1 cellular context compared by ENCODE assay signal in the genomic region with DNA sequence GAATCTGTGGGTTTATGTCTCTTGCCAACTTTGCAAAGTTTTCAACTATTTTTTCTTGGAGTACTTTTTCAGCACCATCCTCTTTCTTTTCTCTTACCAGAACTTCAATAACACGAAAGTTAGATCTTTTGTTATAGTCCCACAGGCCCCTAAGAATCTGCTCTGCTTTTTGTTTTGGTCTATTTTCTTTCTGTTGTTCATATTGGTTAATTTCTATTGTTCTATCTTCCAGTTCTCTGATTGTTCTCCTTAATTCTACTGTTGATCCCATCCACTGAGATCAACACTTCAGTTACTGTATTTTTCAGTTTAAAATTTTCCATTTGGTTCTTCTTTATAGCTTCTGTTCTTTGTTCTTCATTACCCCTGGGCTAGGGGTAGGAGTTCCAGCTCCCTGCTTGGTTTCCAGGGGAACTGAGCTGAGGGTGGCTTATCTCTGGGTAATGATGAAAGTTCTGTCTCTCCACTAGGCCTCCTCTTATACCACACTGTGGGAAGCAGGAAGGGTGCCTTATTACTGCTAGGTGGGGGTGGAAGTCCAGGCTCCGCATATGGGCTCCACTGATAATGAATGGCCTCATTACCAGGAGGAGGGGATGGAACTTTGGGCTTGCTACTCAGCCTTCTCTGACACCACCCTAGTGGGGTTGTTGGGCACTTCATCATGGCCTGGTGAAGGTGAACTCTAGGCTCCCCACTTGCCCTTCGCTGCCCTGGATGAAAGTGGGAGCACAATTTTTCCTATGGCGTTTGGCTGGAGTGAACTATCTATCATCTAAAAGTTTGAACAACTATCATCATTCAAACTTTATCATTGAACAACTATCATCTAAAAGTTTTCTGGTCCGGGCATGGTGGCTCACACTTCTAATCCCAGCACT.
TF ChIP-seq lines count a peak whose summit lies in the region.

No MANE protein-coding gene starts in this region.

TF ChIP-seq in K562, 482 proteins besides CTCF, POLR2A, EP300 and RAD21 (continued from another document and continues in another):
- peak; percentile 79 for TF ChIP-seq ZNF707 (CRISPR knock-in tag; conservative IDR thresholded peaks at IDR 0.05)
- TF ChIP-seq, protein P1, sequence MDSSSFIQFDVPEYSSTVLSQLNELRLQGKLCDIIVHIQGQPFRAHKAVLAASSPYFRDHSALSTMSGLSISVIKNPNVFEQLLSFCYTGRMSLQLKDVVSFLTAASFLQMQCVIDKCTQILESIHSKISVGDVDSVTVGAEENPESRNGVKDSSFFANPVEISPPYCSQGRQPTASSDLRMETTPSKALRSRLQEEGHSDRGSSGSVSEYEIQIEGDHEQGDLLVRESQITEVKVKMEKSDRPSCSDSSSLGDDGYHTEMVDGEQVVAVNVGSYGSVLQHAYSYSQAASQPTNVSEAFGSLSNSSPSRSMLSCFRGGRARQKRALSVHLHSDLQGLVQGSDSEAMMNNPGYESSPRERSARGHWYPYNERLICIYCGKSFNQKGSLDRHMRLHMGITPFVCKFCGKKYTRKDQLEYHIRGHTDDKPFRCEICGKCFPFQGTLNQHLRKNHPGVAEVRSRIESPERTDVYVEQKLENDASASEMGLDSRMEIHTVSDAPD (CRISPR knock-in tag; IDR thresholded peaks at IDR 0.05): no peak
- TF ChIP-seq, protein P2, sequence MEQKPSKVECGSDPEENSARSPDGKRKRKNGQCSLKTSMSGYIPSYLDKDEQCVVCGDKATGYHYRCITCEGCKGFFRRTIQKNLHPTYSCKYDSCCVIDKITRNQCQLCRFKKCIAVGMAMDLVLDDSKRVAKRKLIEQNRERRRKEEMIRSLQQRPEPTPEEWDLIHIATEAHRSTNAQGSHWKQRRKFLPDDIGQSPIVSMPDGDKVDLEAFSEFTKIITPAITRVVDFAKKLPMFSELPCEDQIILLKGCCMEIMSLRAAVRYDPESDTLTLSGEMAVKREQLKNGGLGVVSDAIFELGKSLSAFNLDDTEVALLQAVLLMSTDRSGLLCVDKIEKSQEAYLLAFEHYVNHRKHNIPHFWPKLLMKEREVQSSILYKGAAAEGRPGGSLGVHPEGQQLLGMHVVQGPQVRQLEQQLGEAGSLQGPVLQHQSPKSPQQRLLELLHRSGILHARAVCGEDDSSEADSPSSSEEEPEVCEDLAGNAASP (IDR thresholded peaks at IDR 0.05): no peak
- TF ChIP-seq STAT5A (IDR thresholded peaks at IDR 0.05; ENCODE audit: borderline replicate concordance, low read length): peak; percentile 91
- no peak for TF ChIP-seq JUNB (CRISPR knock-in tag; conservative IDR thresholded peaks at IDR 0.05)
- peak; percentile 88 for TF ChIP-seq KLF6 (CRISPR knock-in tag; IDR thresholded peaks at IDR 0.05; ENCODE audit: borderline replicate concordance)
- TF ChIP-seq, protein P3, sequence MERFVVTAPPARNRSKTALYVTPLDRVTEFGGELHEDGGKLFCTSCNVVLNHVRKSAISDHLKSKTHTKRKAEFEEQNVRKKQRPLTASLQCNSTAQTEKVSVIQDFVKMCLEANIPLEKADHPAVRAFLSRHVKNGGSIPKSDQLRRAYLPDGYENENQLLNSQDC (CRISPR knock-in tag; IDR thresholded peaks at IDR 0.05): no peak
- peak; percentile 89 for TF ChIP-seq MYNN (IDR thresholded peaks at IDR 0.05)
- no peak for TF ChIP-seq MYNN (CRISPR knock-in tag; IDR thresholded peaks at IDR 0.05)
- TF ChIP-seq ZNF76 (CRISPR knock-in tag; IDR thresholded peaks at IDR 0.05; ENCODE audit: borderline replicate concordance): 0 out of 2 replicates have a peak, but pooled peaks have one; percentile 42
- TF ChIP-seq YY1 (IDR thresholded peaks at IDR 0.05; ENCODE audit: borderline replicate concordance in 1 of 3, control insufficient read depth in 1 of 3, extremely low read depth in 1 of 3, insufficient read depth in 3 of 3, insufficient read length in 1 of 3, insufficient replicate concordance in 2 of 3, low read depth in 1 of 3, low read length in 2 of 3): peak in 1 of 3 experiments; percentile 66
- peak; percentile 81 to 97 for TF ChIP-seq RCOR1 (IDR thresholded peaks at IDR 0.05; ENCODE audit: borderline replicate concordance in 1 of 2, low read depth in 2 of 2, low read length in 2 of 2)
- TF ChIP-seq ZNF121 (CRISPR knock-in tag; conservative IDR thresholded peaks at IDR 0.05): no peak
- TF ChIP-seq RAD51 (IDR thresholded peaks at IDR 0.05; ENCODE audit: borderline replicate concordance, low read depth): no peak; the same call in 1 of the 2 replicates
- no peak for TF ChIP-seq ZNF143 (CRISPR knock-in tag; IDR thresholded peaks at IDR 0.05)
- no peak for TF ChIP-seq IRF2 (CRISPR knock-in tag; IDR thresholded peaks at IDR 0.05)
- TF ChIP-seq NFIC (IDR thresholded peaks at IDR 0.05): peak; percentile 77
- TF ChIP-seq, protein P4, sequence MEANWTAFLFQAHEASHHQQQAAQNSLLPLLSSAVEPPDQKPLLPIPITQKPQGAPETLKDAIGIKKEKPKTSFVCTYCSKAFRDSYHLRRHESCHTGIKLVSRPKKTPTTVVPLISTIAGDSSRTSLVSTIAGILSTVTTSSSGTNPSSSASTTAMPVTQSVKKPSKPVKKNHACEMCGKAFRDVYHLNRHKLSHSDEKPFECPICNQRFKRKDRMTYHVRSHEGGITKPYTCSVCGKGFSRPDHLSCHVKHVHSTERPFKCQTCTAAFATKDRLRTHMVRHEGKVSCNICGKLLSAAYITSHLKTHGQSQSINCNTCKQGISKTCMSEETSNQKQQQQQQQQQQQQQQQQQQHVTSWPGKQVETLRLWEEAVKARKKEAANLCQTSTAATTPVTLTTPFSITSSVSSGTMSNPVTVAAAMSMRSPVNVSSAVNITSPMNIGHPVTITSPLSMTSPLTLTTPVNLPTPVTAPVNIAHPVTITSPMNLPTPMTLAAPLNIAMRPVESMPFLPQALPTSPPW (CRISPR knock-in tag; IDR thresholded peaks at IDR 0.05): peak; percentile 94
- no peak for TF ChIP-seq SREBF1 (IDR thresholded peaks at IDR 0.05; ENCODE audit: borderline replicate concordance, low read depth, low read length)
- TF ChIP-seq ZNF24 (IDR thresholded peaks at IDR 0.05): peak; percentile 77
- no peak for TF ChIP-seq POLR2G (IDR thresholded peaks at IDR 0.05; ENCODE audit: low read depth, low read length)
- TF ChIP-seq BCL6 (CRISPR knock-in tag; IDR thresholded peaks at IDR 0.05): peak; percentile 50; the same call in 1 of the 2 replicates
- TF ChIP-seq RFX7 (CRISPR knock-in tag; IDR thresholded peaks at IDR 0.05): no peak
- no peak; the same call in 1 of the 2 replicates for TF ChIP-seq RFX5 (IDR thresholded peaks at IDR 0.05; ENCODE audit: low read depth, low read length)
- TF ChIP-seq SRSF1 (IDR thresholded peaks at IDR 0.05; ENCODE audit: low read depth, low read length): no peak
- no peak for TF ChIP-seq ZNF778 (CRISPR knock-in tag; IDR thresholded peaks at IDR 0.05)
- TF ChIP-seq YBX1 (IDR thresholded peaks at IDR 0.05): no peak
- TF ChIP-seq, protein P5, sequence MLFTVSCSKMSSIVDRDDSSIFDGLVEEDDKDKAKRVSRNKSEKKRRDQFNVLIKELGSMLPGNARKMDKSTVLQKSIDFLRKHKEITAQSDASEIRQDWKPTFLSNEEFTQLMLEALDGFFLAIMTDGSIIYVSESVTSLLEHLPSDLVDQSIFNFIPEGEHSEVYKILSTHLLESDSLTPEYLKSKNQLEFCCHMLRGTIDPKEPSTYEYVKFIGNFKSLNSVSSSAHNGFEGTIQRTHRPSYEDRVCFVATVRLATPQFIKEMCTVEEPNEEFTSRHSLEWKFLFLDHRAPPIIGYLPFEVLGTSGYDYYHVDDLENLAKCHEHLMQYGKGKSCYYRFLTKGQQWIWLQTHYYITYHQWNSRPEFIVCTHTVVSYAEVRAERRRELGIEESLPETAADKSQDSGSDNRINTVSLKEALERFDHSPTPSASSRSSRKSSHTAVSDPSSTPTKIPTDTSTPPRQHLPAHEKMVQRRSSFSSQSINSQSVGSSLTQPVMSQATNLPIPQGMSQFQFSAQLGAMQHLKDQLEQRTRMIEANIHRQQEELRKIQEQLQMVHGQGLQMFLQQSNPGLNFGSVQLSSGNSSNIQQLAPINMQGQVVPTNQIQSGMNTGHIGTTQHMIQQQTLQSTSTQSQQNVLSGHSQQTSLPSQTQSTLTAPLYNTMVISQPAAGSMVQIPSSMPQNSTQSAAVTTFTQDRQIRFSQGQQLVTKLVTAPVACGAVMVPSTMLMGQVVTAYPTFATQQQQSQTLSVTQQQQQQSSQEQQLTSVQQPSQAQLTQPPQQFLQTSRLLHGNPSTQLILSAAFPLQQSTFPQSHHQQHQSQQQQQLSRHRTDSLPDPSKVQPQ (CRISPR knock-in tag; IDR thresholded peaks at IDR 0.05; ENCODE audit: borderline replicate concordance): 0 out of 2 replicates have a peak, but pooled peaks have one; percentile 7
- TF ChIP-seq KHSRP (IDR thresholded peaks at IDR 0.05): no peak; the same call in 1 of the 2 replicates
- no peak for TF ChIP-seq ZNF224 (CRISPR knock-in tag; IDR thresholded peaks at IDR 0.05)
- TF ChIP-seq ZNF445 (CRISPR knock-in tag; IDR thresholded peaks at IDR 0.05; ENCODE audit: low read depth): no peak
- no peak for TF ChIP-seq SIN3B (IDR thresholded peaks at IDR 0.05; ENCODE audit: low read depth)
- TF ChIP-seq FOXA1 (IDR thresholded peaks at IDR 0.05; ENCODE audit: borderline replicate concordance): no peak
- TF ChIP-seq CSDE1 (IDR thresholded peaks at IDR 0.05): peak in 1 of 2 experiments; percentile 57; a peak in 1 of 4 replicates
- TF ChIP-seq CBX5 (IDR thresholded peaks at IDR 0.05; ENCODE audit: borderline replicate concordance, low read depth): peak; percentile 62; the same call in 1 of the 2 replicates
- TF ChIP-seq ZNF12 (CRISPR knock-in tag; IDR thresholded peaks at IDR 0.05): no peak
- TF ChIP-seq ZKSCAN1 (IDR thresholded peaks at IDR 0.05; ENCODE audit: low read depth, low read length): peak; percentile 80; the same call in 1 of the 2 replicates
- no peak for TF ChIP-seq ZNF586 (CRISPR knock-in tag; conservative IDR thresholded peaks at IDR 0.05)
- no peak for TF ChIP-seq ZNF274 (IDR thresholded peaks at IDR 0.05; ENCODE audit: borderline replicate concordance, low read depth, low read length)
- no peak for TF ChIP-seq ZFP1 (CRISPR knock-in tag; IDR thresholded peaks at IDR 0.05)
- TF ChIP-seq, protein P6, sequence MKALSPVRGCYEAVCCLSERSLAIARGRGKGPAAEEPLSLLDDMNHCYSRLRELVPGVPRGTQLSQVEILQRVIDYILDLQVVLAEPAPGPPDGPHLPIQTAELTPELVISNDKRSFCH (CRISPR knock-in tag; IDR thresholded peaks at IDR 0.05): no peak
- TF ChIP-seq, protein P6 (tag; IDR thresholded peaks at IDR 0.05): peak; percentile 86; the same call in 1 of the 2 replicates
- peak; percentile 90 for TF ChIP-seq CEBPB (tag; IDR thresholded peaks at IDR 0.05)
- peak; percentile 39; the same call in 1 of the 2 replicates for TF ChIP-seq PTTG1 (tag; IDR thresholded peaks at IDR 0.05; ENCODE audit: low read depth)
- peak; percentile 95 for TF ChIP-seq XRCC5 (IDR thresholded peaks at IDR 0.05; ENCODE audit: low read depth, low read length)
- peak; percentile 58; the same call in 1 of the 2 replicates for TF ChIP-seq TOE1 (IDR thresholded peaks at IDR 0.05; ENCODE audit: borderline replicate concordance)
- TF ChIP-seq TOE1 (CRISPR knock-in tag; IDR thresholded peaks at IDR 0.05; ENCODE audit: borderline replicate concordance, low read depth): no peak
- TF ChIP-seq, protein P7, sequence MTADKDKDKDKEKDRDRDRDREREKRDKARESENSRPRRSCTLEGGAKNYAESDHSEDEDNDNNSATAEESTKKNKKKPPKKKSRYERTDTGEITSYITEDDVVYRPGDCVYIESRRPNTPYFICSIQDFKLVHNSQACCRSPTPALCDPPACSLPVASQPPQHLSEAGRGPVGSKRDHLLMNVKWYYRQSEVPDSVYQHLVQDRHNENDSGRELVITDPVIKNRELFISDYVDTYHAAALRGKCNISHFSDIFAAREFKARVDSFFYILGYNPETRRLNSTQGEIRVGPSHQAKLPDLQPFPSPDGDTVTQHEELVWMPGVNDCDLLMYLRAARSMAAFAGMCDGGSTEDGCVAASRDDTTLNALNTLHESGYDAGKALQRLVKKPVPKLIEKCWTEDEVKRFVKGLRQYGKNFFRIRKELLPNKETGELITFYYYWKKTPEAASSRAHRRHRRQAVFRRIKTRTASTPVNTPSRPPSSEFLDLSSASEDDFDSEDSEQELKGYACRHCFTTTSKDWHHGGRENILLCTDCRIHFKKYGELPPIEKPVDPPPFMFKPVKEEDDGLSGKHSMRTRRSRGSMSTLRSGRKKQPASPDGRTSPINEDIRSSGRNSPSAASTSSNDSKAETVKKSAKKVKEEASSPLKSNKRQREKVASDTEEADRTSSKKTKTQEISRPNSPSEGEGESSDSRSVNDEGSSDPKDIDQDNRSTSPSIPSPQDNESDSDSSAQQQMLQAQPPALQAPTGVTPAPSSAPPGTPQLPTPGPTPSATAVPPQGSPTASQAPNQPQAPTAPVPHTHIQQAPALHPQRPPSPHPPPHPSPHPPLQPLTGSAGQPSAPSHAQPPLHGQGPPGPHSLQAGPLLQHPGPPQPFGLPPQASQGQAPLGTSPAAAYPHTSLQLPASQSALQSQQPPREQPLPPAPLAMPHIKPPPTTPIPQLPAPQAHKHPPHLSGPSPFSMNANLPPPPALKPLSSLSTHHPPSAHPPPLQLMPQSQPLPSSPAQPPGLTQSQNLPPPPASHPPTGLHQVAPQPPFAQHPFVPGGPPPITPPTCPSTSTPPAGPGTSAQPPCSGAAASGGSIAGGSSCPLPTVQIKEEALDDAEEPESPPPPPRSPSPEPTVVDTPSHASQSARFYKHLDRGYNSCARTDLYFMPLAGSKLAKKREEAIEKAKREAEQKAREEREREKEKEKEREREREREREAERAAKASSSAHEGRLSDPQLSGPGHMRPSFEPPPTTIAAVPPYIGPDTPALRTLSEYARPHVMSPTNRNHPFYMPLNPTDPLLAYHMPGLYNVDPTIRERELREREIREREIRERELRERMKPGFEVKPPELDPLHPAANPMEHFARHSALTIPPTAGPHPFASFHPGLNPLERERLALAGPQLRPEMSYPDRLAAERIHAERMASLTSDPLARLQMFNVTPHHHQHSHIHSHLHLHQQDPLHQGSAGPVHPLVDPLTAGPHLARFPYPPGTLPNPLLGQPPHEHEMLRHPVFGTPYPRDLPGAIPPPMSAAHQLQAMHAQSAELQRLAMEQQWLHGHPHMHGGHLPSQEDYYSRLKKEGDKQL (CRISPR knock-in tag; IDR thresholded peaks at IDR 0.05; ENCODE audit: borderline replicate concordance): no peak
- peak; percentile 78 for TF ChIP-seq CREM (IDR thresholded peaks at IDR 0.05; ENCODE audit: low read depth)
- TF ChIP-seq POLR2H (tag; IDR thresholded peaks at IDR 0.05; ENCODE audit: low read depth): no peak; the same call in none of the 2 replicates
- TF ChIP-seq RBM25 (IDR thresholded peaks at IDR 0.05; ENCODE audit: low read depth, low read length, severe bottlenecking): peak; percentile 18
- TF ChIP-seq MAFK (IDR thresholded peaks at IDR 0.05; ENCODE audit: low read length): no peak
- TF ChIP-seq MTA2 (IDR thresholded peaks at IDR 0.05; ENCODE audit: low read depth): peak; percentile 89
